In genomic region chr11:32706985-32707736, GRCh38 we compare ENCODE assay signal across 1 cellular context.
A peak's percentile ranks its signal among the peaks of the same experiment; 100 is the strongest.
TF ChIP-seq lines count a peak whose summit lies in the region.

No MANE protein-coding gene starts in this region.

TF ChIP-seq in GM12878, 131 proteins besides CTCF, POLR2A, EP300 and RAD21 (continued from another document and continues in another):
- TF ChIP-seq BCL3 (IDR thresholded peaks at IDR 0.05; ENCODE audit: borderline replicate concordance, insufficient read depth, low read depth, low read length, poor library complexity, severe bottlenecking) (no peak), HSF1 (IDR thresholded peaks at IDR 0.05; ENCODE audit: low read depth, low read length) (no peak), CHD4 (IDR thresholded peaks at IDR 0.05) (no peak), ZBTB11 (CRISPR knock-in tag; IDR thresholded peaks at IDR 0.05) (no peak), REST (IDR thresholded peaks at IDR 0.05; ENCODE audit: low read depth, low read length) (no peak), SIX5 (IDR thresholded peaks at IDR 0.05; ENCODE audit: low read depth, low read length, severe bottlenecking) (peak; percentile 15), SUZ12 (IDR thresholded peaks at IDR 0.05; ENCODE audit: unreplicated experiment) (no peak), NR2C2 (IDR thresholded peaks at IDR 0.05; ENCODE audit: borderline replicate concordance, control insufficient read depth, insufficient read length, low read depth) (no peak), ESRRA (IDR thresholded peaks at IDR 0.05; ENCODE audit: low read length) (no peak), BCLAF1 (IDR thresholded peaks at IDR 0.05) (no peak), ZZZ3 (IDR thresholded peaks at IDR 0.05; ENCODE audit: control insufficient read depth, insufficient read length, low read depth) (no peak), KLF5 (IDR thresholded peaks at IDR 0.05; ENCODE audit: partially characterized antibody) (no peak), ZBTB33 (IDR thresholded peaks at IDR 0.05) (no peak), SUPT20H (IDR thresholded peaks at IDR 0.05; ENCODE audit: borderline replicate concordance, control insufficient read depth, low read depth, low read length) (no peak), YBX1 (IDR thresholded peaks at IDR 0.05) (no peak), TAF1 (IDR thresholded peaks at IDR 0.05; ENCODE audit: borderline replicate concordance, low read depth, low read length) (no peak), SMAD5 (IDR thresholded peaks at IDR 0.05; ENCODE audit: low read depth) (no peak), GABPA (IDR thresholded peaks at IDR 0.05; ENCODE audit: low read depth) (no peak), POLR2AphosphoS5 (IDR thresholded peaks at IDR 0.05; ENCODE audit: low read length) (no peak), FOXM1 (IDR thresholded peaks at IDR 0.05; ENCODE audit: low read depth, low read length) (no peak), WRNIP1 (IDR thresholded peaks at IDR 0.05; ENCODE audit: borderline replicate concordance, low read depth, low read length) (no peak), SIN3A (IDR thresholded peaks at IDR 0.05; ENCODE audit: low read depth, low read length) (no peak), CBX3 (IDR thresholded peaks at IDR 0.05; ENCODE audit: borderline replicate concordance, low read depth) (no peak), JUNB (IDR thresholded peaks at IDR 0.05) (peak; percentile 86), ATF7 (IDR thresholded peaks at IDR 0.05; ENCODE audit: low read depth) (peak; percentile 87), RCOR1 (conservative IDR thresholded peaks at IDR 0.05; ENCODE audit: low read depth, low read length) (no peak), ZNF217 (IDR thresholded peaks at IDR 0.05) (no peak), BCL11A (IDR thresholded peaks at IDR 0.05; ENCODE audit: low read depth, low read length) (no peak), SMARCA5 (IDR thresholded peaks at IDR 0.05) (no peak), ZBTB40 (IDR thresholded peaks at IDR 0.05; ENCODE audit: borderline replicate concordance) (no peak; the same call in 1 of the 2 replicates), ETV6 (conservative IDR thresholded peaks at IDR 0.05 in 1 of 2, IDR thresholded peaks at IDR 0.05 in 1 of 2; ENCODE audit: borderline replicate concordance in 1 of 2, low read depth in 1 of 2) (0 out of 4 replicates have a peak, but pooled peaks of 1 of the 2 experiments have one; percentile 31), ZBTB4 (CRISPR knock-in tag; IDR thresholded peaks at IDR 0.05) (no peak), DPF2 (IDR thresholded peaks at IDR 0.05) (no peak), CHD1 (IDR thresholded peaks at IDR 0.05; ENCODE audit: low read depth, low read length) (no peak), BRCA1 (IDR thresholded peaks at IDR 0.05; ENCODE audit: low read depth, low read length) (no peak), MYC (IDR thresholded peaks at IDR 0.05; ENCODE audit: insufficient read depth, insufficient read length, insufficient replicate concordance, low read length, severe bottlenecking) (no peak)
